Comparison of ENCODE assay signal across 1 cellular context in the genomic region with DNA sequence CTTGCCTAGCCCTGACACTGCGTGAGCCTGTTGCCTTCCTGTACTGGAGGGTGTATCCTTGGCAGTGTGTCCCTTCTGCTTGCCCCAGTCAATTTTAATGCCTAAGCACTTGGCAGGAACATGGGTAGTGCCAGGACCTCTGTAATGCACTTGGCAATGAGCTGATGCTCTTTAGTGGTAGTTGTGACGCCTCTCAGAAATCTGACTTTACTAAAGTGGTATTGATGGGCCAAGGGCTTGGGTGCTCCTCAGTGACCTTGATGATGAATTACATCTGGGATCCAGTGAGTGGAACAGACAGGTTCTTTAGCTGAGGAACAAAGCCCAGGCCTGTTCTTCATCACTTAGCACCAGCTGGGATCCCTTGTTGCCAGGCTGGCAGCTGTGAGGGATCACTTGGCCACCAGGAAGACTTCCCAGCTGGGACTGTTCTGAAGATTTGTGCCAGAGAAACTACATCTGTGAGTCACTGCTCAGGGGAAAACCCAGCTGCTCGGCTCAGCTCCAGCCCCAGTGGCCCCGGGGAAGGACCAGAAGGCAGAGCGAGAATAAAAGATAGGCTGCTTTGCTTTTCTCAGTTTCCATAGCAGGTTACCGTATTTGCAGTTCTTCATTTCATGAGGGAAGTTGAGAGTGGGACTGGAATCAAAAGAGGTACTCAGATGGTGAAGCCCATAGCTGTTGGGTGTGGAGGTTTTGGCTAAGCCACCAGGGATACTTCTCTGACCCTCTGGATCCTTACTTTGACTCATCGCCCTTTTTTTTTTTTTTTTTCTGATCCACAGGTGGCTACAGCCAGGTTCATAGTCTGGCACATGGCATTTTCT.
TF ChIP-seq lines count a peak whose summit lies in the region.

No MANE protein-coding gene starts in this region.

TF ChIP-seq in HepG2, 621 proteins besides CTCF, POLR2A, EP300 and RAD21:
- TF ChIP-seq, protein P1, sequence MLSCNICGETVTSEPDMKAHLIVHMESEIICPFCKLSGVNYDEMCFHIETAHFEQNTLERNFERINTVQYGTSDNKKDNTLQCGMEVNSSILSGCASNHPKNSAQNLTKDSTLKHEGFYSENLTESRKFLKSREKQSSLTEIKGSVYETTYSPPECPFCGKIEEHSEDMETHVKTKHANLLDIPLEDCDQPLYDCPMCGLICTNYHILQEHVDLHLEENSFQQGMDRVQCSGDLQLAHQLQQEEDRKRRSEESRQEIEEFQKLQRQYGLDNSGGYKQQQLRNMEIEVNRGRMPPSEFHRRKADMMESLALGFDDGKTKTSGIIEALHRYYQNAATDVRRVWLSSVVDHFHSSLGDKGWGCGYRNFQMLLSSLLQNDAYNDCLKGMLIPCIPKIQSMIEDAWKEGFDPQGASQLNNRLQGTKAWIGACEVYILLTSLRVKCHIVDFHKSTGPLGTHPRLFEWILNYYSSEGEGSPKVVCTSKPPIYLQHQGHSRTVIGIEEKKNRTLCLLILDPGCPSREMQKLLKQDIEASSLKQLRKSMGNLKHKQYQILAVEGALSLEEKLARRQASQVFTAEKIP (CRISPR knock-in tag; IDR thresholded peaks at IDR 0.05; ENCODE audit: borderline replicate concordance) = no peak
- TF ChIP-seq SMYD3 (CRISPR knock-in tag; IDR thresholded peaks at IDR 0.05) = no peak
- TF ChIP-seq, protein P2, sequence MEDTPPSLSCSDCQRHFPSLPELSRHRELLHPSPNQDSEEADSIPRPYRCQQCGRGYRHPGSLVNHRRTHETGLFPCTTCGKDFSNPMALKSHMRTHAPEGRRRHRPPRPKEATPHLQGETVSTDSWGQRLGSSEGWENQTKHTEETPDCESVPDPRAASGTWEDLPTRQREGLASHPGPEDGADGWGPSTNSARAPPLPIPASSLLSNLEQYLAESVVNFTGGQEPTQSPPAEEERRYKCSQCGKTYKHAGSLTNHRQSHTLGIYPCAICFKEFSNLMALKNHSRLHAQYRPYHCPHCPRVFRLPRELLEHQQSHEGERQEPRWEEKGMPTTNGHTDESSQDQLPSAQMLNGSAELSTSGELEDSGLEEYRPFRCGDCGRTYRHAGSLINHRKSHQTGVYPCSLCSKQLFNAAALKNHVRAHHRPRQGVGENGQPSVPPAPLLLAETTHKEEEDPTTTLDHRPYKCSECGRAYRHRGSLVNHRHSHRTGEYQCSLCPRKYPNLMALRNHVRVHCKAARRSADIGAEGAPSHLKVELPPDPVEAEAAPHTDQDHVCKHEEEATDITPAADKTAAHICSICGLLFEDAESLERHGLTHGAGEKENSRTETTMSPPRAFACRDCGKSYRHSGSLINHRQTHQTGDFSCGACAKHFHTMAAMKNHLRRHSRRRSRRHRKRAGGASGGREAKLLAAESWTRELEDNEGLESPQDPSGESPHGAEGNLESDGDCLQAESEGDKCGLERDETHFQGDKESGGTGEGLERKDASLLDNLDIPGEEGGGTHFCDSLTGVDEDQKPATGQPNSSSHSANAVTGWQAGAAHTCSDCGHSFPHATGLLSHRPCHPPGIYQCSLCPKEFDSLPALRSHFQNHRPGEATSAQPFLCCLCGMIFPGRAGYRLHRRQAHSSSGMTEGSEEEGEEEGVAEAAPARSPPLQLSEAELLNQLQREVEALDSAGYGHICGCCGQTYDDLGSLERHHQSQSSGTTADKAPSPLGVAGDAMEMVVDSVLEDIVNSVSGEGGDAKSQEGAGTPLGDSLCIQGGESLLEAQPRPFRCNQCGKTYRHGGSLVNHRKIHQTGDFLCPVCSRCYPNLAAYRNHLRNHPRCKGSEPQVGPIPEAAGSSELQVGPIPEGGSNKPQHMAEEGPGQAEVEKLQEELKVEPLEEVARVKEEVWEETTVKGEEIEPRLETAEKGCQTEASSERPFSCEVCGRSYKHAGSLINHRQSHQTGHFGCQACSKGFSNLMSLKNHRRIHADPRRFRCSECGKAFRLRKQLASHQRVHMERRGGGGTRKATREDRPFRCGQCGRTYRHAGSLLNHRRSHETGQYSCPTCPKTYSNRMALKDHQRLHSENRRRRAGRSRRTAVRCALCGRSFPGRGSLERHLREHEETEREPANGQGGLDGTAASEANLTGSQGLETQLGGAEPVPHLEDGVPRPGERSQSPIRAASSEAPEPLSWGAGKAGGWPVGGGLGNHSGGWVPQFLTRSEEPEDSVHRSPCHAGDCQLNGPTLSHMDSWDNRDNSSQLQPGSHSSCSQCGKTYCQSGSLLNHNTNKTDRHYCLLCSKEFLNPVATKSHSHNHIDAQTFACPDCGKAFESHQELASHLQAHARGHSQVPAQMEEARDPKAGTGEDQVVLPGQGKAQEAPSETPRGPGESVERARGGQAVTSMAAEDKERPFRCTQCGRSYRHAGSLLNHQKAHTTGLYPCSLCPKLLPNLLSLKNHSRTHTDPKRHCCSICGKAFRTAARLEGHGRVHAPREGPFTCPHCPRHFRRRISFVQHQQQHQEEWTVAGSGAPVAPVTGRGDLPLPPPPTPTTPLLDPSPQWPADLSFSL (CRISPR knock-in tag; IDR thresholded peaks at IDR 0.05) = no peak
- TF ChIP-seq ZMYM4 (CRISPR knock-in tag; IDR thresholded peaks at IDR 0.05) = no peak
- TF ChIP-seq, protein P3, sequence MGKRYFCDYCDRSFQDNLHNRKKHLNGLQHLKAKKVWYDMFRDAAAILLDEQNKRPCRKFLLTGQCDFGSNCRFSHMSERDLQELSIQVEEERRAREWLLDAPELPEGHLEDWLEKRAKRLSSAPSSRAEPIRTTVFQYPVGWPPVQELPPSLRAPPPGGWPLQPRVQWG (CRISPR knock-in tag; IDR thresholded peaks at IDR 0.05; ENCODE audit: borderline replicate concordance, low read depth) = no peak
